In the genomic region with DNA sequence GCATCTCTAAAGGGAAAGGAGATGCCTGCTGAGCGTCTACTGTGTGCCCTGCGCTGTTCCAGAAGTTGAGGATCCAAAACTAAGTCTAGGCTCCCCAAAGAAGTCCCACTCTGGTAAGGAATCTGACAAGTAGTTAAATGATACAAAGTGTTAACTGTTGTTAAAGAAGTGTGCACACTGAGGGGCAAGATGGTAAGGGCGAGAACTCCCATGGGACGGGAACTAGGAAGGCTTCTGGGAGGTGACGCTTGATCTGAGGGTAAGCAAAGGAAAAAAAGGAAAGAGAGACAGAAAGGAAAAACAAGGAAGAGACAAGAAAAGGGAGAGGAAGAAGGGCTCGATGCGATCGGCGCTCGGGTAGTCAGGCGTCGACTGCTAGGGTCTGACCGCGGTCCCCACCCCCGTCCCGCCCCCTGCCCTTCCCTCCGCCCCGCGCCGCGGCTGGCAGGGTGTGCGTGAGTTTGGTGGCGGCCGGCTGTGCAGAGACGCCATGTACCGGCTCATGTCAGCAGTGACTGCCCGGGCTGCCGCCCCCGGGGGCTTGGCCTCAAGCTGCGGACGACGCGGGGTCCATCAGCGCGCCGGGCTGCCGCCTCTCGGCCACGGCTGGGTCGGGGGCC, we compare ENCODE assay signal across 8 cellular contexts. TPM values are rescaled to one million over a fixed set of nuclear protein-coding genes. Genes with fewer than 3 reads are reported as not detected.
A peak's percentile ranks its signal among the peaks of the same experiment; 100 is the strongest.
DNase-seq lines count a peak whose midpoint lies in the region; TF ChIP-seq lines count a peak whose summit lies in the region.

A gene with protein sequence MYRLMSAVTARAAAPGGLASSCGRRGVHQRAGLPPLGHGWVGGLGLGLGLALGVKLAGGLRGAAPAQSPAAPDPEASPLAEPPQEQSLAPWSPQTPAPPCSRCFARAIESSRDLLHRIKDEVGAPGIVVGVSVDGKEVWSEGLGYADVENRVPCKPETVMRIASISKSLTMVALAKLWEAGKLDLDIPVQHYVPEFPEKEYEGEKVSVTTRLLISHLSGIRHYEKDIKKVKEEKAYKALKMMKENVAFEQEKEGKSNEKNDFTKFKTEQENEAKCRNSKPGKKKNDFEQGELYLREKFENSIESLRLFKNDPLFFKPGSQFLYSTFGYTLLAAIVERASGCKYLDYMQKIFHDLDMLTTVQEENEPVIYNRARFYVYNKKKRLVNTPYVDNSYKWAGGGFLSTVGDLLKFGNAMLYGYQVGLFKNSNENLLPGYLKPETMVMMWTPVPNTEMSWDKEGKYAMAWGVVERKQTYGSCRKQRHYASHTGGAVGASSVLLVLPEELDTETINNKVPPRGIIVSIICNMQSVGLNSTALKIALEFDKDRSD (plus strand): TSS at position 480 of the 620 bp plus-strand sequence. CDS start 11 bp downstream, at position 491.

- DNase-seq in GDM1 (lab: John Stamatoyannopoulos, UW), result peak; percentile 85
- peak; percentile 93 for DNase-seq in H9
- DNase-seq in MM.1S, result peak; percentile 86
- peak; percentile 63 for DNase-seq in SKM-1 (lab: John Stamatoyannopoulos, UW; ENCODE audit: unreplicated experiment)
- peak; percentile 88 for DNase-seq in globus pallidus (ENCODE audit: low spot score)
- DNase-seq in nucleus accumbens (lab: John Stamatoyannopoulos, UW), result peak in 55 of 56 donors; percentile 36 to 91 (median 81)
- DNase-seq in superior temporal gyrus (ENCODE audit: extremely low spot score), result peak; percentile 87

- H3K14ac ChIP-seq in H9 (ENCODE audit: insufficient read depth, low read length), result no peak within 1 kb of the TSS; the same call in 1 of the 2 replicates

- no peaks in the 10 kb centered on the region for H3K9me3 ChIP-seq in H9 (ENCODE audit: control insufficient read depth, low read depth, low read length)
- no peaks in the 10 kb centered on the region for H3K9me3 ChIP-seq in MM.1S (replicated peaks; ENCODE audit: insufficient read depth, low read length)

- H3T11ph ChIP-seq in H9 (ENCODE audit: low read length), result no peak within 1 kb of the TSS

- H3K27ac Mint-ChIP-seq in H9, result peak within 1 kb of the TSS; percentile 20 to 67 (median 56)
- peak within 1 kb of the TSS; percentile 86 for H3K27ac Mint-ChIP-seq in activated naive CD4-positive, alpha-beta T cell treated with anti-CD3 and anti-CD28 coated beads, Interleukin-2, amount 50 U/mL, for 24 hours

- H3K27ac ChIP-seq in H9 (ENCODE audit: insufficient read length, low read depth, low read length) (no peak within 1 kb of the TSS), MM.1S (ENCODE audit: low read length) (peak within 1 kb of the TSS; percentile 42; the same call in 1 of the 2 replicates)

- no peaks in the 10 kb centered on the region for H3K4me1 ChIP-seq in H9 (ENCODE audit: insufficient read depth, low read length)
- H3K4me1 ChIP-seq in MM.1S (ENCODE audit: low read length), result peaks cover 4% of the 10 kb centered on the region; the same call in 1 of the 2 replicates

- no peak within 1 kb of the TSS for H4K5ac ChIP-seq in H9 (ENCODE audit: insufficient read length, low read depth, low read length)

- H4K20me1 ChIP-seq in H9 (ENCODE audit: control insufficient read depth, insufficient read depth, insufficient read length) (no peaks in the 10 kb centered on the region), MM.1S (ENCODE audit: insufficient read depth, low read length) (no peaks in the 10 kb centered on the region)

- no peak within 1 kb of the TSS for H2BK12ac ChIP-seq in H9 (ENCODE audit: insufficient read length, low read depth, low read length)

- no peak within 1 kb of the TSS for H4K91ac ChIP-seq in H9 (ENCODE audit: insufficient read length, low read depth, low read length)

- H3K4me3 ChIP-seq in MM.1S (ENCODE audit: low read length), result peak within 1 kb of the TSS; percentile 95

- TF ChIP-seq CTCF in H9 (conservative IDR thresholded peaks at IDR 0.05) (no peak), MM.1S (IDR thresholded peaks at IDR 0.05; ENCODE audit: low read length) (no peak)

- H3K9me3 Mint-ChIP-seq in H9, result peaks cover 5 to 10% of the 10 kb centered on the region in 2 experiments
- H3K9me3 Mint-ChIP-seq in activated naive CD4-positive, alpha-beta T cell treated with anti-CD3 and anti-CD28 coated beads, Interleukin-2, amount 50 U/mL, for 24 hours, result peaks cover 7% of the 10 kb centered on the region

- H3K4me1 Mint-ChIP-seq in H9, result peaks cover 10% of the 10 kb centered on the region in 2 experiments
- peaks cover 24% of the 10 kb centered on the region for H3K4me1 Mint-ChIP-seq in activated naive CD4-positive, alpha-beta T cell treated with anti-CD3 and anti-CD28 coated beads, Interleukin-2, amount 50 U/mL, for 24 hours

- H2BK5ac ChIP-seq in H9 (ENCODE audit: insufficient read length, low read length), result no peak within 1 kb of the TSS

- no peak within 1 kb of the TSS for H2BK20ac ChIP-seq in H9 (ENCODE audit: low read depth, low read length, poor library complexity, severe bottlenecking)

- H3K36me3 ChIP-seq in MM.1S (replicated peaks; ENCODE audit: insufficient read depth, low read length), result no peaks in the 10 kb centered on the region

- H2AK5ac ChIP-seq in H9 (ENCODE audit: insufficient read length, low read length), result no peak within 1 kb of the TSS

- no peaks in the 10 kb centered on the region for H3K9me2 ChIP-seq in MM.1S (replicated peaks; ENCODE audit: insufficient read depth, low read length)

- 0 out of 2 replicates have a peak, but pooled peaks cover 2% of the 10 kb centered on the region for H3F3A ChIP-seq in MM.1S (ENCODE audit: insufficient read depth, low read length)

- peak within 1 kb of the TSS; percentile 66 to 82 for H3K4me3 Mint-ChIP-seq in H9
- peak within 1 kb of the TSS; percentile 96 for H3K4me3 Mint-ChIP-seq in activated naive CD4-positive, alpha-beta T cell treated with anti-CD3 and anti-CD28 coated beads, Interleukin-2, amount 50 U/mL, for 24 hours

- H3K9ac ChIP-seq in H9 (ENCODE audit: extremely low read depth, insufficient read length, low read length), result peak within 1 kb of the TSS; percentile 27
- peak within 1 kb of the TSS; percentile 61; the same call in 1 of the 2 replicates for H3K9ac ChIP-seq in MM.1S (ENCODE audit: low read length)

- H3K27me3 Mint-ChIP-seq in H9 (ENCODE audit: low read depth), result no peaks in the 10 kb centered on the region
- no peaks in the 10 kb centered on the region for H3K27me3 Mint-ChIP-seq in activated naive CD4-positive, alpha-beta T cell treated with anti-CD3 and anti-CD28 coated beads, Interleukin-2, amount 50 U/mL, for 24 hours

- no peak within 1 kb of the TSS for H4K8ac ChIP-seq in H9 (replicated peaks; ENCODE audit: insufficient read length, low read depth, low read length)

- H3K56ac ChIP-seq in H9 (ENCODE audit: insufficient read length, low read depth, low read length), result no peak within 1 kb of the TSS

- H3K4me2 ChIP-seq in H9 (ENCODE audit: insufficient read depth, insufficient read length, low read length), result peak within 1 kb of the TSS; percentile 88
- H3K4me2 ChIP-seq in MM.1S (ENCODE audit: low read depth, low read length), result peak within 1 kb of the TSS; percentile 87

- H3K27me3 ChIP-seq in H9 (ENCODE audit: insufficient read depth, low read length), result no peaks in the 10 kb centered on the region
- H3K27me3 ChIP-seq in MM.1S (replicated peaks; ENCODE audit: insufficient read depth, low read length), result no peaks in the 10 kb centered on the region

- H3K36me3 Mint-ChIP-seq in H9 (ENCODE audit: insufficient read depth in 1 of 3, low read depth in 3 of 3), result peaks cover 0 to 9% (median 0%) of the 10 kb centered on the region in 3 experiments; a peak in 4 of 7 replicates
- H3K36me3 Mint-ChIP-seq in activated naive CD4-positive, alpha-beta T cell treated with anti-CD3 and anti-CD28 coated beads, Interleukin-2, amount 50 U/mL, for 24 hours, result peaks cover 11% of the 10 kb centered on the region

- H2AFZ ChIP-seq in H9 (ENCODE audit: low read length), result peak within 1 kb of the TSS; percentile 68
- peak within 1 kb of the TSS; percentile 100 for H2AFZ ChIP-seq in MM.1S (ENCODE audit: low read length)

- peaks cover 2% of the 10 kb centered on the region for H3K23me2 ChIP-seq in H9 (ENCODE audit: insufficient read length, low read depth, low read length, poor library complexity, severe bottlenecking)

- H3K23ac ChIP-seq in H9 (ENCODE audit: insufficient read length, low read depth, low read length), result no peak within 1 kb of the TSS

- no peak within 1 kb of the TSS for H2BK120ac ChIP-seq in H9 (ENCODE audit: low read depth, low read length, poor library complexity, severe bottlenecking)

- H3K18ac ChIP-seq in H9 (ENCODE audit: insufficient read length, low read depth, low read length), result no peak within 1 kb of the TSS

- WGBS in H9 (ENCODE audit: extremely low coverage, insufficient read length, low lambda C conversion rate), result no CpG with 5 or more reads among the region's 40 CpGs

- H3K4ac ChIP-seq in H9 (ENCODE audit: low read depth, low read length), result no peak within 1 kb of the TSS

- H3K79me2 ChIP-seq in H9 (ENCODE audit: insufficient read depth, low read length), result no peaks in the 10 kb centered on the region
- no peaks in the 10 kb centered on the region for H3K79me2 ChIP-seq in MM.1S (ENCODE audit: low read length)

- H3K79me1 ChIP-seq in H9 (ENCODE audit: insufficient read depth, low read depth, low read length, poor library complexity, severe bottlenecking), result no peaks in the 10 kb centered on the region

- H2BK15ac ChIP-seq in H9 (ENCODE audit: low read depth, low read length), result no peak within 1 kb of the TSS

RNA-seq across cellular contexts. Expression of the gene that starts here (rescaled TPM):
- 10.3 and 10.6 TPM in 2 replicates for total RNA-seq in H9 (2021)
